Comparison of ENCODE assay signal across 8 cellular contexts in the genomic region with DNA sequence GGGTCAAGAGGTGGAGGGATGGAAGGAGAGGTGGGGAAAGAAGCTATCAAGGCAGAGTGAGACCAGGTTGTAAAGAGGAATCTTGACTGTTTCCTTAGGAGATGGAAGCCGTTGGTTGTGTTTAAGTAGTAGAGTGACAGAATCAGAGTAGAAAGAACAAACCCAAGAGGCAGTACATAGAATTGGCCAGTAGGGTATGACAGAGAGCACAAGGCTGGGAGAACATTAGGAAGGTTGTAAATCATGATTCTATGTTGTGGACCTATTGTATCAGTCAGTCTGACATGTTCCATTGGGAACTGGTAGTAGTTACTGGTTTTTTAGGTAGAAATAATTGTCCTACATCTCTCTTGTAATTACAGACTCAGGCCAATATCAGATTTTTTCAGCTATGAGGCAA.
A peak's percentile ranks its signal among the peaks of the same experiment; 100 is the strongest.
DNase-seq lines count a peak whose midpoint lies in the region; ATAC-seq and TF ChIP-seq lines count a peak whose summit lies in the region.

No MANE protein-coding gene starts in this region.

- no peak overlapping the region for H3K4me3 ChIP-seq in liver (ENCODE audit: low read depth in 1 of 3, low read length in 3 of 3)

- no peaks in the 10 kb centered on the region for H3K9me3 ChIP-seq in liver (ENCODE audit: control insufficient read depth in 4 of 4, low read length in 3 of 4)

- peak; percentile 27 for DNase-seq in COLO829 (ENCODE audit: low spot score)
- peak; percentile 36 for DNase-seq in amniotic epithelial cell (ENCODE audit: low read depth)
- no peak for DNase-seq in NCI-H1092 treated with DMSO at 0.1 percent for 48 hours (lab: John Stamatoyannopoulos, UW)
- DNase-seq in NCI-H524 treated with DMSO at 0.1 percent for 48 hours (lab: John Stamatoyannopoulos, UW) = no peak

- TF ChIP-seq CTCF in liver (IDR thresholded peaks at IDR 0.05; ENCODE audit: low read depth, low read length, missing input control) = peak; percentile 82

- no peaks in the 10 kb centered on the region for H3K36me3 ChIP-seq in liver (ENCODE audit: control insufficient read depth in 4 of 4, insufficient read depth in 3 of 4, low read depth in 1 of 4, low read length in 3 of 4)

- no peak overlapping the region for H3K27ac ChIP-seq in liver (ENCODE audit: low read depth in 1 of 2, low read length in 2 of 2)

- 40% methylated on average over 1 of the region's 1 CpG for WGBS in liver

- no peak for TF ChIP-seq EP300 in Ishikawa (IDR thresholded peaks at IDR 0.05; ENCODE audit: borderline replicate concordance)

- TF ChIP-seq RAD21 in Ishikawa (IDR thresholded peaks at IDR 0.05; ENCODE audit: low read depth) (peak; percentile 64), liver (IDR thresholded peaks at IDR 0.05) (peak; percentile 89 to 90)

- H3K27me3 ChIP-seq in liver (ENCODE audit: control insufficient read depth in 4 of 4, insufficient read depth in 4 of 4, low read length in 3 of 4) = no peaks in the 10 kb centered on the region

- ATAC-seq in GM21381 (IDR thresholded peaks at IDR 0.05; ENCODE audit: unreplicated experiment) (peak; percentile 85), GM19023 (IDR thresholded peaks at IDR 0.05; ENCODE audit: unreplicated experiment) (no peak)

- H3K9ac ChIP-seq in liver (ENCODE audit: low read depth in 1 of 2, low read length in 2 of 2) = no peak overlapping the region

- peaks cover 0 to 1% (median 0%) of the 10 kb centered on the region in 4 donors for H3K4me1 ChIP-seq in liver (ENCODE audit: control insufficient read depth in 4 of 4, insufficient read depth in 4 of 4, low read length in 3 of 4)

TF ChIP-seq in Ishikawa, 13 proteins besides CTCF, POLR2A, EP300 and RAD21:
- no peak for TF ChIP-seq EGR1 (IDR thresholded peaks at IDR 0.05)
- TF ChIP-seq, protein P1, sequence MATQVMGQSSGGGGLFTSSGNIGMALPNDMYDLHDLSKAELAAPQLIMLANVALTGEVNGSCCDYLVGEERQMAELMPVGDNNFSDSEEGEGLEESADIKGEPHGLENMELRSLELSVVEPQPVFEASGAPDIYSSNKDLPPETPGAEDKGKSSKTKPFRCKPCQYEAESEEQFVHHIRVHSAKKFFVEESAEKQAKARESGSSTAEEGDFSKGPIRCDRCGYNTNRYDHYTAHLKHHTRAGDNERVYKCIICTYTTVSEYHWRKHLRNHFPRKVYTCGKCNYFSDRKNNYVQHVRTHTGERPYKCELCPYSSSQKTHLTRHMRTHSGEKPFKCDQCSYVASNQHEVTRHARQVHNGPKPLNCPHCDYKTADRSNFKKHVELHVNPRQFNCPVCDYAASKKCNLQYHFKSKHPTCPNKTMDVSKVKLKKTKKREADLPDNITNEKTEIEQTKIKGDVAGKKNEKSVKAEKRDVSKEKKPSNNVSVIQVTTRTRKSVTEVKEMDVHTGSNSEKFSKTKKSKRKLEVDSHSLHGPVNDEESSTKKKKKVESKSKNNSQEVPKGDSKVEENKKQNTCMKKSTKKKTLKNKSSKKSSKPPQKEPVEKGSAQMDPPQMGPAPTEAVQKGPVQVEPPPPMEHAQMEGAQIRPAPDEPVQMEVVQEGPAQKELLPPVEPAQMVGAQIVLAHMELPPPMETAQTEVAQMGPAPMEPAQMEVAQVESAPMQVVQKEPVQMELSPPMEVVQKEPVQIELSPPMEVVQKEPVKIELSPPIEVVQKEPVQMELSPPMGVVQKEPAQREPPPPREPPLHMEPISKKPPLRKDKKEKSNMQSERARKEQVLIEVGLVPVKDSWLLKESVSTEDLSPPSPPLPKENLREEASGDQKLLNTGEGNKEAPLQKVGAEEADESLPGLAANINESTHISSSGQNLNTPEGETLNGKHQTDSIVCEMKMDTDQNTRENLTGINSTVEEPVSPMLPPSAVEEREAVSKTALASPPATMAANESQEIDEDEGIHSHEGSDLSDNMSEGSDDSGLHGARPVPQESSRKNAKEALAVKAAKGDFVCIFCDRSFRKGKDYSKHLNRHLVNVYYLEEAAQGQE (IDR thresholded peaks at IDR 0.05; ENCODE audit: low read depth) = no peak
- no peak for TF ChIP-seq FOXM1 (IDR thresholded peaks at IDR 0.05; ENCODE audit: borderline replicate concordance, low read depth)
- no peak for TF ChIP-seq ZBTB7A (IDR thresholded peaks at IDR 0.05; ENCODE audit: low read depth)
- TF ChIP-seq TCF12 (IDR thresholded peaks at IDR 0.05; ENCODE audit: low read depth) = no peak
- TF ChIP-seq NFIC (IDR thresholded peaks at IDR 0.05) = no peak
- TF ChIP-seq, protein P2, sequence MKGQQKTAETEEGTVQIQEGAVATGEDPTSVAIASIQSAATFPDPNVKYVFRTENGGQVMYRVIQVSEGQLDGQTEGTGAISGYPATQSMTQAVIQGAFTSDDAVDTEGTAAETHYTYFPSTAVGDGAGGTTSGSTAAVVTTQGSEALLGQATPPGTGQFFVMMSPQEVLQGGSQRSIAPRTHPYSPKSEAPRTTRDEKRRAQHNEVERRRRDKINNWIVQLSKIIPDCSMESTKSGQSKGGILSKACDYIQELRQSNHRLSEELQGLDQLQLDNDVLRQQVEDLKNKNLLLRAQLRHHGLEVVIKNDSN (IDR thresholded peaks at IDR 0.05) = no peak
- TF ChIP-seq CEBPB (IDR thresholded peaks at IDR 0.05) = no peak

TF ChIP-seq in liver, 16 proteins besides CTCF, POLR2A, EP300 and RAD21:
- TF ChIP-seq NR2F2 (IDR thresholded peaks at IDR 0.05) (no peak), GABPA (IDR thresholded peaks at IDR 0.05 in 1 of 2, conservative IDR thresholded peaks at IDR 0.05 in 1 of 2) (no peak), FOXA2 (IDR thresholded peaks at IDR 0.05) (no peak), JUND (IDR thresholded peaks at IDR 0.05) (no peak), RXRA (IDR thresholded peaks at IDR 0.05) (no peak), HNF4A (conservative IDR thresholded peaks at IDR 0.05) (no peak), SP1 (IDR thresholded peaks at IDR 0.05) (no peak), EGR1 (IDR thresholded peaks at IDR 0.05; ENCODE audit: low read depth in 2 of 2) (no peak), HNF4G (IDR thresholded peaks at IDR 0.05) (no peak), YY1 (IDR thresholded peaks at IDR 0.05) (no peak), FOXA1 (IDR thresholded peaks at IDR 0.05) (no peak), TAF1 (conservative IDR thresholded peaks at IDR 0.05) (no peak)
- TF ChIP-seq, protein P1 (IDR thresholded peaks at IDR 0.05) = no peak
- TF ChIP-seq, protein P3, sequence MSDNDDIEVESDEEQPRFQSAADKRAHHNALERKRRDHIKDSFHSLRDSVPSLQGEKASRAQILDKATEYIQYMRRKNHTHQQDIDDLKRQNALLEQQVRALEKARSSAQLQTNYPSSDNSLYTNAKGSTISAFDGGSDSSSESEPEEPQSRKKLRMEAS (IDR thresholded peaks at IDR 0.05) = no peak
- TF ChIP-seq, protein P4, sequence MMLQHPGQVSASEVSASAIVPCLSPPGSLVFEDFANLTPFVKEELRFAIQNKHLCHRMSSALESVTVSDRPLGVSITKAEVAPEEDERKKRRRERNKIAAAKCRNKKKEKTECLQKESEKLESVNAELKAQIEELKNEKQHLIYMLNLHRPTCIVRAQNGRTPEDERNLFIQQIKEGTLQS (IDR thresholded peaks at IDR 0.05) = no peak
- TF ChIP-seq, protein P5, sequence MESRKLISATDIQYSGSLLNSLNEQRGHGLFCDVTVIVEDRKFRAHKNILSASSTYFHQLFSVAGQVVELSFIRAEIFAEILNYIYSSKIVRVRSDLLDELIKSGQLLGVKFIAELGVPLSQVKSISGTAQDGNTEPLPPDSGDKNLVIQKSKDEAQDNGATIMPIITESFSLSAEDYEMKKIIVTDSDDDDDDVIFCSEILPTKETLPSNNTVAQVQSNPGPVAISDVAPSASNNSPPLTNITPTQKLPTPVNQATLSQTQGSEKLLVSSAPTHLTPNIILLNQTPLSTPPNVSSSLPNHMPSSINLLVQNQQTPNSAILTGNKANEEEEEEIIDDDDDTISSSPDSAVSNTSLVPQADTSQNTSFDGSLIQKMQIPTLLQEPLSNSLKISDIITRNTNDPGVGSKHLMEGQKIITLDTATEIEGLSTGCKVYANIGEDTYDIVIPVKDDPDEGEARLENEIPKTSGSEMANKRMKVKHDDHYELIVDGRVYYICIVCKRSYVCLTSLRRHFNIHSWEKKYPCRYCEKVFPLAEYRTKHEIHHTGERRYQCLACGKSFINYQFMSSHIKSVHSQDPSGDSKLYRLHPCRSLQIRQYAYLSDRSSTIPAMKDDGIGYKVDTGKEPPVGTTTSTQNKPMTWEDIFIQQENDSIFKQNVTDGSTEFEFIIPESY (IDR thresholded peaks at IDR 0.05) = no peak

Comparison
In these comparisons a context has a peak if more than half of its experiments do, and no peak if none do; other contexts are left out.
1. DNase-seq: peak in COLO829 (single experiment) and amniotic epithelial cell (single experiment); none in NCI-H1092 treated with DMSO at 0.1 percent for 48 hours (single experiment) and NCI-H524 treated with DMSO at 0.1 percent for 48 hours (single experiment).